Comparison of ENCODE assay signal across 22 cellular contexts in genomic region chr11:131667566-131667965, GRCh38.
"Had no signal": no experiment of that assay in that cellular context is flagged by ENCODE, and none has a peak within 500 bp of the region (broad histone marks: within the 10 kb centered on the region; RNA-seq: fewer than 3 reads in every experiment).

No MANE protein-coding gene starts in this region.

- H2AFZ ChIP-seq: neural progenitor cell had no signal

- H3K27me3 ChIP-seq: colonic mucosa, neural progenitor cell, pancreas, transverse colon had no signal

- H3K36me3 ChIP-seq: colonic mucosa, gastroesophageal sphincter, left ventricle myocardium inferior, lower lobe of right lung, neural progenitor cell, pancreas, thoracic aorta, transverse colon had no signal

- H3K4me3 ChIP-seq: colonic mucosa, gastroesophageal sphincter, left ventricle myocardium inferior, lower lobe of right lung, neural progenitor cell, pancreas, thoracic aorta, transverse colon had no signal

- H3K9me3 ChIP-seq: colonic mucosa, gastroesophageal sphincter, left ventricle myocardium inferior, lower lobe of right lung, pancreas, thoracic aorta, transverse colon had no signal

- H3K4me1 ChIP-seq: colonic mucosa, gastroesophageal sphincter, left ventricle myocardium inferior, lower lobe of right lung, pancreas, transverse colon had no signal

- DNase-seq: colonic mucosa; dermis blood vessel endothelial cell; effector CD4-positive, alpha-beta T cell; glutamatergic neuron; islet precursor cell; left cardiac atrium; left ventricle myocardium inferior; lower lobe of right lung; midbrain; occipital lobe; pancreas; right cardiac atrium; stimulated activated CD4-positive, alpha-beta T cell treated with anti-CD3 and anti-CD28 coated beads, Interleukin-15, amount 100 ng/mL, for 24 hours; stimulated activated CD4-positive, alpha-beta T cell treated with anti-CD3 and anti-CD28 coated beads, Interleukin-1b, Interleukin-23, amount 100 ng/mL, for 48 hours; stimulated activated CD4-positive, alpha-beta T cell treated with anti-CD3 and anti-CD28 coated beads, Interleukin-4, amount 100 ng/mL, for 24 hours; transverse colon had no signal

- H3K4me2 ChIP-seq: neural progenitor cell had no signal

- H3K27ac ChIP-seq: colonic mucosa, gastroesophageal sphincter, left ventricle myocardium inferior, lower lobe of right lung, neural progenitor cell, pancreas, thoracic aorta, transverse colon had no signal

- H3K9ac ChIP-seq: neural progenitor cell had no signal

- ATAC-seq: esophagus mucosa; gastroesophageal sphincter; left cardiac atrium; lower lobe of right lung; natural killer cell treated with Interleukin-12 subunit alpha and Interleukin-12 subunit beta and Interleukin-15 and Interleukin-18, amount 100 ng/mL, for 72 hours; pancreas; right cardiac atrium; stimulated activated memory B cell treated with anti-CD40 and anti-IgM and Interleukin-4, amounts not matched to agents 10 μg/mL and 1 μg/mL and 100 μg/mL, for 72 hours had no signal
